Comparison of ENCODE assay signal across 1 cellular context in genomic region chr4:109406337-109406931, GRCh38.
A peak's percentile ranks its signal among the peaks of the same experiment; 100 is the strongest.
TF ChIP-seq lines count a peak whose summit lies in the region.

No MANE protein-coding gene starts in this region.

TF ChIP-seq in H1, 55 proteins besides CTCF, POLR2A, EP300 and RAD21:
- TF ChIP-seq SAP30 (IDR thresholded peaks at IDR 0.05; ENCODE audit: insufficient read depth, insufficient replicate concordance, low read length) (no peak), CEBPB (IDR thresholded peaks at IDR 0.05; ENCODE audit: low read depth, low read length) (0 out of 2 replicates have a peak, but pooled peaks have one; percentile 3), TBP (IDR thresholded peaks at IDR 0.05; ENCODE audit: low read depth, low read length) (no peak), NANOG (IDR thresholded peaks at IDR 0.05; ENCODE audit: insufficient read depth, low read depth, low read length, poor library complexity, severe bottlenecking) (no peak), CTBP2 (IDR thresholded peaks at IDR 0.05; ENCODE audit: borderline replicate concordance, insufficient read depth, insufficient read length, low read length) (no peak), SP4 (IDR thresholded peaks at IDR 0.05; ENCODE audit: low read length) (no peak)
